Comparison of ENCODE assay signal across 8 cellular contexts in genomic region chr3:61562042-61562809, GRCh38.
DNase-seq lines count a peak whose midpoint lies in the region; ATAC-seq lines count a peak whose summit lies in the region.

No MANE protein-coding gene starts in this region.

- peak overlapping the region; percentile 84 for H3K4me3 ChIP-seq in SK-N-MC

- H3K36me3 ChIP-seq in SK-N-MC (ENCODE audit: insufficient read depth, low read length), result no peaks in the 10 kb centered on the region

- no peak for ATAC-seq in HG03442 (IDR thresholded peaks at IDR 0.05; ENCODE audit: unreplicated experiment)
- ATAC-seq in GM19463 (IDR thresholded peaks at IDR 0.05; ENCODE audit: unreplicated experiment), result no peak

- no peaks in the 10 kb centered on the region for H3K9me3 ChIP-seq in SK-N-MC (ENCODE audit: low read depth, low read length)

- peak overlapping the region; percentile 81 for H3K9ac ChIP-seq in SK-N-MC (ENCODE audit: insufficient read length)

- intact Hi-C loops in posterior cingulate gyrus (cut with DNase I), result loop anchor here (10.0 kb wide), 1 partner anchor 293 kb away; no protein-coding TSS in a partner anchor

- 0 out of 2 replicates have a peak overlapping the region, but pooled peaks have one; percentile 83 for H3K27ac ChIP-seq in SK-N-MC

- DNase-seq in NCI-H1417 (lab: John Stamatoyannopoulos, UW) (peak; percentile 0 to 70 (median 63)), NCI-H1417 treated with DMSO at 0.1 percent for 48 hours (lab: John Stamatoyannopoulos, UW) (no peak), SK-N-MC (ENCODE audit: low read depth, low spot score) (no peak), foreskin melanocyte (peak; percentile 30), posterior cingulate gyrus (peak in 6 of 10 donors; percentile 7 to 84 (median 16)), COR-L47 (lab: John Stamatoyannopoulos, UW) (no peak)

Comparison
In these comparisons a context has a peak if more than half of its experiments do, and no peak if none do; other contexts are left out.
1. DNase-seq: peak in NCI-H1417 (3 of 3), foreskin melanocyte (single experiment) and posterior cingulate gyrus (6 of 10); none in NCI-H1417 treated with DMSO at 0.1 percent for 48 hours (single experiment), SK-N-MC (single experiment) and COR-L47 (single experiment).